Comparison of ENCODE assay signal across 22 cellular contexts in the genomic region with DNA sequence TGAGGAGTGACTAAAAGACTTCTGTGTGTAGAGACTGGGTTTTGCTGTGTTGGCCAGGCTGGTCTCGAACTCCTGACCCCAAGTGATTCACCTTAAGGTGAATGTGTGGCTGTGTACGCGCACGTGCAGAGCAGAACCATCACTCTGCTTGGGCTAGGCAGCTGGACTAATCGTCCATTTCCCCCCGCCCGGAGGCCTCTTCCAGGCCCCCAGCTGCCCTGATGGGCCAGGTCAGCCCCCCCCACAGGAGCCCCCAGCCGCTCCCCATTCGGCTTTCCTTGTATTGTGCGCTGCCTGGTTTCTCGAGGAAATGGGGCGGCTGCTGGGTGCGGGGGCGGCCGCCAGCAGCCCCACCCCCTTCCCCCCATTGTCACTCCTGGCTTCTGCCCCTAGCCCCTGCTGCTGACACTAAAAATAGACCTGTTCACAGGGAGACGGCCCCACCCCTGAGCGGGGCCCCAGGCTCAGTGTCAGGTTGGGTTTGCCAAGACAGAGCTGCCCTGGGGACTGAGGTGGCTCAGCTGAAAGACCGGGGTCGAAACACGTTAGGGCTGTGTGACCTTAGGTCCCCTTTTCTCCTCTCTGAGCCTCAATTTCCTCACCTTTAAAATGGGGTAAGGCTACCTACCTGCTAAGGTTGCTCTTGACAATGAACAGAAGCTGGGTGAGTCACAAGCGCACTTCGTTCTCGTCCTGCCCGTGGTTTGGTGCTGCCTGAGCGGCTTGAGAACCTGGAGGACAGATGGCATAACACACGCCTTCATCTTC. TPM values are rescaled to one million over a fixed set of nuclear protein-coding genes. Genes with fewer than 3 reads are reported as not detected.
DNase-seq lines count a peak whose midpoint lies in the region; ATAC-seq and TF ChIP-seq lines count a peak whose summit lies in the region.
"Had no signal": no experiment of that assay in that cellular context is flagged by ENCODE, and none has a peak within 500 bp of the region (broad histone marks: within the 10 kb centered on the region; RNA-seq: fewer than 3 reads in every experiment).

No MANE protein-coding gene starts in this region.

- H3K9me3 ChIP-seq in cardiac muscle cell (ENCODE audit: low read depth) (no peaks in the 10 kb centered on the region), neuronal stem cell (replicated peaks in 1 of 2; ENCODE audit: control insufficient read depth in 2 of 2, insufficient read depth in 1 of 2, low read depth in 1 of 2, low read length in 2 of 2) (no peaks in the 10 kb centered on the region), thyroid gland (no peaks in the 10 kb centered on the region), body of pancreas (no peaks in the 10 kb centered on the region)
- H3K9me3 ChIP-seq: prostate gland, SJCRH30, thoracic aorta had no signal

- H3K4me3 ChIP-seq in GM23338: no peak overlapping the region
- no peak overlapping the region for H3K4me3 ChIP-seq in cardiac muscle cell
- H3K4me3 ChIP-seq in neuronal stem cell (ENCODE audit: low read length in 2 of 2): no peak overlapping the region
- H3K4me3 ChIP-seq in thyroid gland (replicated peaks in 1 of 3): no peak overlapping the region
- H3K4me3 ChIP-seq in body of pancreas: no peak overlapping the region
- H3K4me3 ChIP-seq: prostate gland, SJCRH30, thoracic aorta had no signal

- H3K79me1 ChIP-seq in neuronal stem cell (ENCODE audit: low read depth, low read length): no peaks in the 10 kb centered on the region

- peak overlapping the region; percentile 31 for H2BK5ac ChIP-seq in neuronal stem cell (ENCODE audit: low read length)

- peak; percentile 48 for ATAC-seq in GM23338
- no peak for ATAC-seq in body of pancreas
- ATAC-seq: PC-3, T-helper 17 cell had no signal

- H3K36me3 ChIP-seq in GM23338 (ENCODE audit: insufficient read depth) (no peaks in the 10 kb centered on the region), cardiac muscle cell (no peaks in the 10 kb centered on the region), neuronal stem cell (replicated peaks in 1 of 2; ENCODE audit: control insufficient read depth in 2 of 2, insufficient read depth in 2 of 2, low read length in 2 of 2) (no peaks in the 10 kb centered on the region), thyroid gland (no peaks in the 10 kb centered on the region), body of pancreas (replicated peaks in 1 of 2; ENCODE audit: insufficient read depth in 1 of 2, low read depth in 2 of 2) (no peaks in the 10 kb centered on the region)
- H3K36me3 ChIP-seq: prostate gland, SJCRH30, thoracic aorta had no signal

- H3K27me3 ChIP-seq in GM23338 (ENCODE audit: insufficient read depth): no peaks in the 10 kb centered on the region
- H3K27me3 ChIP-seq in cardiac muscle cell: no peaks in the 10 kb centered on the region
- peaks cover 0 to 68% (median 3%) of the 10 kb centered on the region in 3 experiments for H3K27me3 ChIP-seq in neuronal stem cell (ENCODE audit: control insufficient read depth in 3 of 3, insufficient read depth in 3 of 3, low read depth in 1 of 3, low read length in 3 of 3)
- no peaks in the 10 kb centered on the region for H3K27me3 ChIP-seq in thyroid gland
- peaks cover 0 to 5% of the 10 kb centered on the region in 2 donors for H3K27me3 ChIP-seq in body of pancreas

- peak overlapping the region; percentile 85 for H2AK5ac ChIP-seq in neuronal stem cell (ENCODE audit: low read depth, low read length)

- H3K4ac ChIP-seq in neuronal stem cell (ENCODE audit: low read length): no peak overlapping the region

- H3K79me2 ChIP-seq in GM23338 (replicated peaks; ENCODE audit: insufficient read depth): no peaks in the 10 kb centered on the region

- H3K14ac ChIP-seq in neuronal stem cell (ENCODE audit: low read length): no peak overlapping the region

- H3K27ac Mint-ChIP-seq in GM23338: no peak overlapping the region
- H3K27ac Mint-ChIP-seq: activated naive CD8-positive, alpha-beta T cell; endodermal cell; nephron; T-helper 17 cell had no signal

- TF ChIP-seq POLR2A in thyroid gland (IDR thresholded peaks at IDR 0.05) (no peak), body of pancreas (IDR thresholded peaks at IDR 0.05) (no peak)

- peak overlapping the region; percentile 48; the same call in 1 of the 2 replicates for H3K4me2 ChIP-seq in GM23338
- H3K4me2 ChIP-seq in neuronal stem cell (ENCODE audit: insufficient read depth, low read length, poor library complexity, severe bottlenecking): no peak overlapping the region
- H3K4me2 ChIP-seq: KMS-11 had no signal

- peaks cover 10% of the 10 kb centered on the region for H3K27me3 Mint-ChIP-seq in GM23338 (ENCODE audit: insufficient read depth, low read depth, poor library complexity)

- no peaks in the 10 kb centered on the region; the same call in 2 of the 3 replicates for H3K9me3 Mint-ChIP-seq in GM23338
- H3K9me3 Mint-ChIP-seq: endodermal cell, nephron had no signal

- no peak overlapping the region; the same call in 2 of the 3 replicates for H3K4me3 Mint-ChIP-seq in GM23338
- H3K4me3 Mint-ChIP-seq: activated naive CD8-positive, alpha-beta T cell; endodermal cell; nephron; T-helper 17 cell had no signal

- peak overlapping the region; percentile 8 for H2BK120ac ChIP-seq in neuronal stem cell (ENCODE audit: low read depth, low read length)

- no peaks in the 10 kb centered on the region for H3F3A ChIP-seq in GM23338 (replicated peaks; ENCODE audit: low read depth)

- no CpG with 5 or more reads among the region's 26 CpGs for WGBS in neuronal stem cell (ENCODE audit: extremely low coverage in 2 of 2, insufficient read length in 2 of 2, insufficient replicate concordance in 1 of 2), 2 donors
- WGBS in thyroid gland, 2 donors: 48 to 50% methylated on average over 12 to 26 of the region's 26 CpGs
- 40 to 51% methylated on average over 13 to 25 of the region's 26 CpGs for WGBS in body of pancreas, 2 donors

- no peaks in the 10 kb centered on the region for H4K20me1 ChIP-seq in GM23338 (replicated peaks; ENCODE audit: insufficient read depth)

- peak overlapping the region; percentile 56 for H2BK15ac ChIP-seq in neuronal stem cell (ENCODE audit: low read length)

- DNase-seq in GM23338 (ENCODE audit: low spot score) (no peak), NCI-H82 treated with DMSO at 0.1 percent for 48 hours (lab: John Stamatoyannopoulos, UW; ENCODE audit: unreplicated experiment) (peak; percentile 78), cardiac muscle cell (ENCODE audit: low read depth in 1 of 2, low spot score in 1 of 2) (peak in 1 of 2 donors; percentile 69), neuronal stem cell (ENCODE audit: low spot score) (no peak), thyroid gland (no peak), body of pancreas (no peak), NCI-H1694 (lab: John Stamatoyannopoulos, UW) (no peak)
- no peak for DNase-seq in activated CD4-positive, CD25-positive, alpha-beta regulatory T cell treated with anti-CD3 and anti-CD28 coated beads, Interleukin-2, amount 50 U/mL, for 72 hours
- DNase-seq: activated T-cell treated with anti-CD3 and anti-CD28 coated beads, Interleukin-2, amount 50 U/mL, for 48 hours; hippocampal formation; kidney; NCI-H1048; NCI-H526; PC-3; T-helper 17 cell had no signal

- TF ChIP-seq CTCF in GM23338 (conservative IDR thresholded peaks at IDR 0.05; ENCODE audit: low read depth in 2 of 2) (no peak), cardiac muscle cell (IDR thresholded peaks at IDR 0.05; ENCODE audit: low read depth, low read length) (no peak), thyroid gland (IDR thresholded peaks at IDR 0.05) (no peak), body of pancreas (IDR thresholded peaks at IDR 0.05) (no peak)

- no peaks in the 10 kb centered on the region for H3K9me2 ChIP-seq in GM23338 (ENCODE audit: insufficient read depth)

- H3K36me3 Mint-ChIP-seq in GM23338 (ENCODE audit: low read depth): no peaks in the 10 kb centered on the region
- H3K36me3 Mint-ChIP-seq: activated naive CD8-positive, alpha-beta T cell had no signal

- H2AFZ ChIP-seq in GM23338: peak overlapping the region; percentile 72; the same call in 1 of the 2 replicates
- no peak overlapping the region for H2AFZ ChIP-seq in neuronal stem cell (ENCODE audit: low read length)

- H4K91ac ChIP-seq in neuronal stem cell (ENCODE audit: low read depth, low read length, poor library complexity): no peak overlapping the region

- H3K9ac ChIP-seq in neuronal stem cell (ENCODE audit: low read depth, low read length, poor library complexity): no peak overlapping the region
- H3K9ac ChIP-seq: KMS-11 had no signal

- H2BK12ac ChIP-seq in neuronal stem cell (ENCODE audit: low read length): no peak overlapping the region

- peaks cover 24% of the 10 kb centered on the region for H3K4me1 Mint-ChIP-seq in GM23338

- H3K4me1 ChIP-seq in GM23338 (ENCODE audit: insufficient read depth) (peaks cover 6% of the 10 kb centered on the region), cardiac muscle cell (ENCODE audit: low read depth) (peaks cover 24% of the 10 kb centered on the region), neuronal stem cell (ENCODE audit: control insufficient read depth in 2 of 2, insufficient read depth in 1 of 2, low read depth in 1 of 2, low read length in 2 of 2) (peaks cover 0 to 18% of the 10 kb centered on the region in 2 donors), thyroid gland (peaks cover 5 to 11% of the 10 kb centered on the region in 2 donors), body of pancreas (peaks cover 12% of the 10 kb centered on the region)
- H3K4me1 ChIP-seq: prostate gland had no signal

- intact Hi-C loops in thyroid gland (cut with DNase I): loop anchor here (10.0 kb wide), 1 partner anchor 167 kb away; no protein-coding TSS in a partner anchor
- intact Hi-C loops in body of pancreas (cut with DNase I): no loop called here

- peak overlapping the region; percentile 15 for H3K18ac ChIP-seq in neuronal stem cell (ENCODE audit: low read length)

- H3K27ac ChIP-seq in GM23338 (ENCODE audit: low read depth): no peak overlapping the region
- H3K27ac ChIP-seq in cardiac muscle cell: peak overlapping the region; percentile 8
- no peak overlapping the region for H3K27ac ChIP-seq in neuronal stem cell (replicated peaks; ENCODE audit: low read length)
- no peak overlapping the region for H3K27ac ChIP-seq in thyroid gland
- H3K27ac ChIP-seq in body of pancreas: no peak overlapping the region
- H3K27ac ChIP-seq: KMS-11, prostate gland, SJCRH30, thoracic aorta had no signal

- no peak overlapping the region for H4K8ac ChIP-seq in neuronal stem cell (ENCODE audit: low read depth, low read length)

- no peak overlapping the region for H3K23ac ChIP-seq in neuronal stem cell (ENCODE audit: low read depth, low read length, poor library complexity)

RNA-seq across cellular contexts. Expression of a gene that starts 24.7 kb away (rescaled TPM):
- total RNA-seq in GM23338 (2014; rRNA removed; shearing (Covaris generic)): 244 and 252 TPM in 2 replicates
- polyA plus RNA-seq in GM23338 (2016; fragmentation: Nextera tagmentation; extraction: Ambion mirVana) (73.2 and 85.1 TPM in 2 replicates), cardiac muscle cell (74.8 and 131 TPM in 2 replicates)
- total RNA-seq in cardiac muscle cell (126 and 189 TPM in 2 replicates), thyroid gland (100 to 1,000 TPM in 3 of 4 donors, 10 to 100 TPM in 1; 88.0 to 153 (median 105) TPM), body of pancreas (10 to 100 TPM; 40.5 to 52.7 TPM)
- 232 TPM for polyA plus RNA-seq in neuronal stem cell (2013, experiment 1 of 2)
- polyA plus RNA-seq in neuronal stem cell (2013, experiment 2 of 2): 239 TPM

RNA-seq across cellular contexts. Expression of a gene that starts 41.8 kb away (rescaled TPM):
- total RNA-seq in GM23338 (2014; rRNA removed; shearing (Covaris generic)): 2.0 and 3.8 TPM in 2 replicates
- 4.0 and 4.2 TPM in 2 replicates for polyA plus RNA-seq in GM23338 (2016; fragmentation: Nextera tagmentation; extraction: Ambion mirVana)
- total RNA-seq in cardiac muscle cell: 0.11 and 0.86 TPM in 2 replicates
- 2.4 and 3.0 TPM in 2 replicates for polyA plus RNA-seq in cardiac muscle cell
- 2.0 TPM for polyA plus RNA-seq in neuronal stem cell (2013, experiment 1 of 2)
- polyA plus RNA-seq in neuronal stem cell (2013, experiment 2 of 2): 1.8 TPM
- under 1 TPM in 1 of 4 donors, not detected in 3; 0.59 TPM for total RNA-seq in thyroid gland
- not detected for total RNA-seq in body of pancreas
- total RNA-seq: SJCRH30, T-helper 17 cell, thoracic aorta had no signal
